ENCODE assay signal across 22 cellular contexts in the genomic region with DNA sequence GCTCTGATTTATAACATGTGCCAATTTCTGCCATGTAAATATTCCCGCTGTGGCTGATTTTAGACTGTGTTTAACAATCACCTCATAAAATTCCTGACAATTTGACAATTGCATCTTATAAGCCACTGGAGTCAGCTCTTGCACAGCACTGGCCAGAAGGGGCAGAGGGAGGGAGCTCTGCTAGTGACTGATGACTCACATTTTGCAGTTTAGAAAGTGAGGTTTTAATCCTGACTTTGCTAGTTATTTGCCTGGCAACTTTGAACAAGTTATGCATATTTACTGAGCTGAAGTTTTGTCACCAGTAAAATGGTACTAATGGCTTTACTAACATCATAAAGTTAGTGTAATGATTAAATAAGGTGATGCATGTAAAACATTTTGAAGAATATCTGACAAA.
A peak's percentile ranks its signal among the peaks of the same experiment; 100 is the strongest.
DNase-seq lines count a peak whose midpoint lies in the region; ATAC-seq and TF ChIP-seq lines count a peak whose summit lies in the region.
"Had no signal": no experiment of that assay in that cellular context is flagged by ENCODE, and none has a peak within 500 bp of the region (broad histone marks: within the 10 kb centered on the region; RNA-seq: fewer than 3 reads in every experiment).

No MANE protein-coding gene starts in this region.

- no peaks in the 10 kb centered on the region for H3K36me3 ChIP-seq in kidney epithelial cell (ENCODE audit: control insufficient read depth, insufficient read depth, low read length)
- H3K36me3 ChIP-seq: BLaER1 treated with 17β-estradiol and CSF1 and Interleukin-3, amounts not matched to agents 10 nM and 100 nM; cardiac muscle cell; lower lobe of right lung; prostate gland; WERI-Rb-1 had no signal

- in situ Hi-C loops in Caki2 (cut with HindIII; ENCODE audit: low pct_unique_long_range_greater_than_20kb, low sequenced_read_pairs), result no loop called here

- no peaks in the 10 kb centered on the region for H3K27me3 ChIP-seq in kidney epithelial cell (ENCODE audit: control insufficient read depth, insufficient read depth, low read length)
- H3K27me3 ChIP-seq: BLaER1 treated with 17β-estradiol and CSF1 and Interleukin-3, amounts not matched to agents 10 nM and 100 nM; cardiac muscle cell had no signal

- DNase-seq in Caki2 (ENCODE audit: low read depth) (peak; percentile 12), LNCaP clone FGC (ENCODE audit: low read depth) (peak; percentile 40), SK-N-DZ (ENCODE audit: low spot score) (peak; percentile 59), kidney epithelial cell (ENCODE audit: low read depth) (peak; percentile 16), left lobe of liver (ENCODE audit: low spot score) (no peak), cerebellum (ENCODE audit: low spot score) (no peak), NCI-H1048 (lab: John Stamatoyannopoulos, UW) (no peak)
- DNase-seq: activated CD4-positive, alpha-beta memory T cell treated with anti-CD3 and anti-CD28 coated beads, Interleukin-2, amount 10 ng/mL, durations not matched to agents 7 days and 5 days; activated T-cell treated with anti-CD3 and anti-CD28 coated beads, Interleukin-2, amount 50 U/mL, for 48 hours; effector memory CD4-positive, alpha-beta T cell; KBM-7; lower lobe of right lung; naive thymus-derived CD8-positive, alpha-beta T cell; NCI-H1105 treated with DMSO at 0.1 percent for 48 hours; NCI-H446 treated with DMSO at 0.1 percent for 48 hours; stimulated activated naive B cell treated with anti-CD40 and anti-IgM and Interleukin-4, amounts not matched to agents 10 μg/mL and 1 μg/mL and 100 μg/mL, for 72 hours; T-helper 1 cell; WERI-Rb-1 had no signal

- TF ChIP-seq CTCF in LNCaP clone FGC (IDR thresholded peaks at IDR 0.05; ENCODE audit: control insufficient read depth, extremely low read depth, insufficient read depth) (no peak), kidney epithelial cell (IDR thresholded peaks at IDR 0.05; ENCODE audit: insufficient read depth, low read length, poor library complexity, severe bottlenecking) (peak; percentile 32)

- H3K4me3 ChIP-seq in LNCaP clone FGC (ENCODE audit: low read depth, low read length), result no peak overlapping the region
- H3K4me3 ChIP-seq in kidney epithelial cell (ENCODE audit: low read depth, low read length), result no peak overlapping the region
- H3K4me3 ChIP-seq: BLaER1 treated with 17β-estradiol and CSF1 and Interleukin-3, amounts not matched to agents 10 nM and 100 nM; cardiac muscle cell; lower lobe of right lung; prostate gland had no signal

- ATAC-seq in left lobe of liver, result no peak
- no peak for ATAC-seq in GM18861 (IDR thresholded peaks at IDR 0.05; ENCODE audit: unreplicated experiment)
- ATAC-seq: lower lobe of right lung; naive thymus-derived CD8-positive, alpha-beta T cell; stimulated activated naive B cell treated with anti-CD40 and anti-IgM and Interleukin-4, amounts not matched to agents 10 μg/mL and 1 μg/mL and 100 μg/mL, for 72 hours had no signal

Comparison
In these comparisons a context has a peak if more than half of its experiments do, and no peak if none do; other contexts are left out.
1. DNase-seq: peak in Caki2 (single experiment), LNCaP clone FGC (single experiment), SK-N-DZ (single experiment) and kidney epithelial cell (single experiment); none in left lobe of liver (single experiment), cerebellum (single experiment) and NCI-H1048 (single experiment).